8 cellular contexts compared by ENCODE assay signal in genomic region chrX:71253253-71254091, GRCh38. TPM values are rescaled to one million over a fixed set of nuclear protein-coding genes. Genes with fewer than 3 reads are reported as not detected.
A peak's percentile ranks its signal among the peaks of the same experiment; 100 is the strongest.
DNase-seq lines count a peak whose midpoint lies in the region; ATAC-seq and TF ChIP-seq lines count a peak whose summit lies in the region.

No MANE protein-coding gene starts in this region.

- peaks cover 19 to 21% of the 10 kb centered on the region in 2 donors for H3K36me3 Mint-ChIP-seq in CD14-positive monocyte

- H3K4me3 ChIP-seq in HEK293 (ENCODE audit: low read depth, low read length) = peak overlapping the region; percentile 85
- H3K4me3 ChIP-seq in SK-N-MC = peak overlapping the region; percentile 90
- H3K4me3 ChIP-seq in body of pancreas = peak overlapping the region; percentile 27 to 46

- TF ChIP-seq CTCF in CD14-positive monocyte (IDR thresholded peaks at IDR 0.05) = peak; percentile 41
- TF ChIP-seq CTCF in HEK293 (tag by site-specific recombination; IDR thresholded peaks at IDR 0.05) = peak; percentile 56; the same call in 1 of the 2 replicates
- peak; percentile 15 to 43 (median 33) for TF ChIP-seq CTCF in body of pancreas (IDR thresholded peaks at IDR 0.05)

- POLR2A ChIA-PET in HEK293 (lab: Yijun Ruan, JAX) = interaction anchor here (0.6 to 2.3 kb wide), 7 partner anchors 9 to 274 kb away, joined by 3 to 34 read pairs (median 3); partner anchors contain the start of genes NONO and TAF1

- peaks cover 0 to 7% (median 0%) of the 10 kb centered on the region in 3 donors for H3K27me3 Mint-ChIP-seq in CD14-positive monocyte (ENCODE audit: low read depth in 3 of 3)

- 1 to 3% methylated on average over 16 to 17 of the region's 35 CpGs for WGBS in body of pancreas, 2 donors

- no peak for TF ChIP-seq POLR2A in body of pancreas (IDR thresholded peaks at IDR 0.05)

- H3K27ac ChIP-seq in HEK293 (ENCODE audit: extremely low read depth, low read depth, low read length) = peak overlapping the region; percentile 74; the same call in 1 of the 2 replicates
- peak overlapping the region; percentile 64; the same call in 1 of the 2 replicates for H3K27ac ChIP-seq in SK-N-MC
- H3K27ac ChIP-seq in body of pancreas = peak overlapping the region in 3 of 4 donors; percentile 83 to 89 (median 88)

- no peaks in the 10 kb centered on the region for H3K9me3 ChIP-seq in HEK293 (ENCODE audit: control insufficient read depth, insufficient read depth, low read depth, low read length)
- no peaks in the 10 kb centered on the region for H3K9me3 ChIP-seq in SK-N-MC (ENCODE audit: low read depth, low read length)
- no peaks in the 10 kb centered on the region for H3K9me3 ChIP-seq in body of pancreas

- no peak for DNase-seq in CD14-positive monocyte (ENCODE audit: low spot score)
- no peak for DNase-seq in SK-N-MC (ENCODE audit: low read depth, low spot score)
- DNase-seq in body of pancreas = peak; percentile 14 to 50 (median 36)
- peak; percentile 72 for DNase-seq in iPS-NIHi11 (ENCODE audit: low spot score)
- peak; percentile 43 for DNase-seq in stimulated activated CD4-positive, alpha-beta T cell treated with anti-CD3 and anti-CD28 coated beads, Interleukin-15, amount 100 ng/mL, for 24 hours
- no peak for DNase-seq in sciatic nerve (ENCODE audit: low spot score)
- DNase-seq in KG1 (lab: John Stamatoyannopoulos, UW) = no peak

- H3K9ac ChIP-seq in SK-N-MC (ENCODE audit: insufficient read length) = peak overlapping the region; percentile 86

- H3K4me3 Mint-ChIP-seq in CD14-positive monocyte = peak overlapping the region; percentile 89

- intact Hi-C loops in CD14-positive monocyte (cut with micrococcal nuclease) (loop anchor here in 1 of 2 donors (10.0 kb wide), 1 partner anchor 59 kb away; no protein-coding TSS in a partner anchor), body of pancreas (cut with DNase I) (no loop called here), sciatic nerve (cut with DNase I) (no loop called here)

- ATAC-seq in body of pancreas = no peak
- ATAC-seq in sciatic nerve = no peak

- H3K36me3 ChIP-seq in HEK293 (ENCODE audit: control insufficient read depth in 2 of 2, insufficient read depth in 1 of 2, low read length in 2 of 2) (peaks cover 0 to 28% of the 10 kb centered on the region in 2 experiments; a peak in 2 of 3 replicates), SK-N-MC (ENCODE audit: insufficient read depth, low read length) (peaks cover 21% of the 10 kb centered on the region), body of pancreas (replicated peaks in 1 of 2; ENCODE audit: insufficient read depth in 1 of 2, low read depth in 2 of 2) (no peaks in the 10 kb centered on the region)

- H3K9me3 Mint-ChIP-seq in CD14-positive monocyte = peaks cover 0 to 5% (median 0%) of the 10 kb centered on the region in 7 donors

- H3K4me1 ChIP-seq in HEK293 (ENCODE audit: control insufficient read depth, insufficient read depth, low read length) (peaks cover 5% of the 10 kb centered on the region; the same call in 1 of the 2 replicates), body of pancreas (peaks cover 20% of the 10 kb centered on the region)

- no peaks in the 10 kb centered on the region for H3K27me3 ChIP-seq in body of pancreas

- peaks cover 36% of the 10 kb centered on the region for H3K4me1 Mint-ChIP-seq in CD14-positive monocyte

- CTCF ChIA-PET in HEK293 (lab: Yijun Ruan, JAX) = interaction anchor here (0.6 to 1.2 kb wide), 4 partner anchors 8 to 399 kb away, joined by 3 to 4 read pairs (median 4); partner anchors contain the start of gene NONO

- H3K27ac Mint-ChIP-seq in CD14-positive monocyte = peak overlapping the region in 5 of 7 donors; percentile 42 to 94 (median 77)

TF ChIP-seq in HEK293, 187 proteins besides CTCF, POLR2A, EP300 and RAD21:
- no peak for TF ChIP-seq ZNF292 (tag by site-specific recombination; IDR thresholded peaks at IDR 0.05; ENCODE audit: borderline replicate concordance, low read depth)
- no peak for TF ChIP-seq ZNF404 (tag by site-specific recombination; IDR thresholded peaks at IDR 0.05)
- TF ChIP-seq, protein P1, sequence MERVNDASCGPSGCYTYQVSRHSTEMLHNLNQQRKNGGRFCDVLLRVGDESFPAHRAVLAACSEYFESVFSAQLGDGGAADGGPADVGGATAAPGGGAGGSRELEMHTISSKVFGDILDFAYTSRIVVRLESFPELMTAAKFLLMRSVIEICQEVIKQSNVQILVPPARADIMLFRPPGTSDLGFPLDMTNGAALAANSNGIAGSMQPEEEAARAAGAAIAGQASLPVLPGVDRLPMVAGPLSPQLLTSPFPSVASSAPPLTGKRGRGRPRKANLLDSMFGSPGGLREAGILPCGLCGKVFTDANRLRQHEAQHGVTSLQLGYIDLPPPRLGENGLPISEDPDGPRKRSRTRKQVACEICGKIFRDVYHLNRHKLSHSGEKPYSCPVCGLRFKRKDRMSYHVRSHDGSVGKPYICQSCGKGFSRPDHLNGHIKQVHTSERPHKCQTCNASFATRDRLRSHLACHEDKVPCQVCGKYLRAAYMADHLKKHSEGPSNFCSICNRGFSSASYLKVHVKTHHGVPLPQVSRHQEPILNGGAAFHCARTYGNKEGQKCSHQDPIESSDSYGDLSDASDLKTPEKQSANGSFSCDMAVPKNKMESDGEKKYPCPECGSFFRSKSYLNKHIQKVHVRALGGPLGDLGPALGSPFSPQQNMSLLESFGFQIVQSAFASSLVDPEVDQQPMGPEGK (tag by site-specific recombination; IDR thresholded peaks at IDR 0.05) = 0 out of 2 replicates have a peak, but pooled peaks have one; percentile 13
- peak; percentile 58 for TF ChIP-seq KLF9 (tag by site-specific recombination; IDR thresholded peaks at IDR 0.05; ENCODE audit: low read depth)
- 0 out of 2 replicates have a peak, but pooled peaks have one; percentile 51 for TF ChIP-seq ZNF335 (tag by site-specific recombination; conservative IDR thresholded peaks at IDR 0.05)
- TF ChIP-seq ZNF2 (tag by site-specific recombination; IDR thresholded peaks at IDR 0.05) = no peak
- no peak for TF ChIP-seq TRIM28 (IDR thresholded peaks at IDR 0.05; ENCODE audit: borderline replicate concordance, low read length)
- 0 out of 2 replicates have a peak, but pooled peaks have one; percentile 9 for TF ChIP-seq GLIS2 (tag by site-specific recombination; IDR thresholded peaks at IDR 0.05)
- TF ChIP-seq SP2 (tag by site-specific recombination; IDR thresholded peaks at IDR 0.05) = no peak
- TF ChIP-seq HOXA7 (CRISPR knock-in tag; IDR thresholded peaks at IDR 0.05; ENCODE audit: borderline replicate concordance) = no peak
- TF ChIP-seq SETDB1 (IDR thresholded peaks at IDR 0.05; ENCODE audit: insufficient read length, low read length) = no peak
- TF ChIP-seq ZBTB17 (tag by site-specific recombination; IDR thresholded peaks at IDR 0.05) = 0 out of 2 replicates have a peak, but pooled peaks have one; percentile 41
- peak; percentile 54 for TF ChIP-seq GLIS1 (tag by site-specific recombination; IDR thresholded peaks at IDR 0.05)
- peak; percentile 64 for TF ChIP-seq ZFHX2 (tag by site-specific recombination; conservative IDR thresholded peaks at IDR 0.05)
- TF ChIP-seq ZNF26 (tag by site-specific recombination; IDR thresholded peaks at IDR 0.05) = no peak
TF ChIP-seq in HEK293: peak in this region for 7.

RNA-seq across cellular contexts. Expression of gene ZMYM3, which starts 0.5 kb away (rescaled TPM):
- 1 to 10 TPM; 3.9 to 4.8 TPM for polyA plus RNA-seq in CD14-positive monocyte
- total RNA-seq in body of pancreas (10 to 100 TPM in 1 of 2 donors, 1 to 10 TPM in 1; 8.8 to 10.2 TPM), sciatic nerve (28.8 TPM)

RNA-seq across cellular contexts. Expression of gene NONO, which starts 30.0 kb away (rescaled TPM):
- 100 to 1,000 TPM; 111 to 122 TPM for polyA plus RNA-seq in CD14-positive monocyte
- total RNA-seq in body of pancreas = 100 to 1,000 TPM; 132 to 176 TPM
- 187 TPM for total RNA-seq in sciatic nerve

RNA-seq across cellular contexts. Expression of gene GJB1, which starts 30.4 kb away (rescaled TPM):
- not detected for polyA plus RNA-seq in CD14-positive monocyte
- total RNA-seq in body of pancreas (10 to 100 TPM; 24.7 to 31.4 TPM), sciatic nerve (17.5 TPM)

RNA-seq across cellular contexts. Expression of gene ITGB1BP2, which starts 48.1 kb away (rescaled TPM):
- not detected for polyA plus RNA-seq in CD14-positive monocyte
- total RNA-seq in body of pancreas (1 to 10 TPM in 1 of 2 donors, not detected in 1; 6.9 TPM), sciatic nerve (1.8 TPM)

Comparison
In these comparisons a context has a peak if more than half of its experiments do, and no peak if none do; other contexts are left out.
1. DNase-seq: peak in body of pancreas (4 of 4), iPS-NIHi11 (single experiment) and stimulated activated CD4-positive, alpha-beta T cell treated with anti-CD3 and anti-CD28 coated beads, Interleukin-15, amount 100 ng/mL, for 24 hours (single experiment); none in CD14-positive monocyte (single experiment), SK-N-MC (single experiment), sciatic nerve (single experiment) and KG1 (single experiment).
2. H3K4me3 ChIP-seq: peak in every context shown above with its lines; median percentile 90 in SK-N-MC; 85 in HEK293; 36 in body of pancreas.
3. Peak in every context shown above with its lines, with median percentiles within 50 percentile points of each other: CTCF ChIP-seq and H3K27ac ChIP-seq.